In the genomic region with DNA sequence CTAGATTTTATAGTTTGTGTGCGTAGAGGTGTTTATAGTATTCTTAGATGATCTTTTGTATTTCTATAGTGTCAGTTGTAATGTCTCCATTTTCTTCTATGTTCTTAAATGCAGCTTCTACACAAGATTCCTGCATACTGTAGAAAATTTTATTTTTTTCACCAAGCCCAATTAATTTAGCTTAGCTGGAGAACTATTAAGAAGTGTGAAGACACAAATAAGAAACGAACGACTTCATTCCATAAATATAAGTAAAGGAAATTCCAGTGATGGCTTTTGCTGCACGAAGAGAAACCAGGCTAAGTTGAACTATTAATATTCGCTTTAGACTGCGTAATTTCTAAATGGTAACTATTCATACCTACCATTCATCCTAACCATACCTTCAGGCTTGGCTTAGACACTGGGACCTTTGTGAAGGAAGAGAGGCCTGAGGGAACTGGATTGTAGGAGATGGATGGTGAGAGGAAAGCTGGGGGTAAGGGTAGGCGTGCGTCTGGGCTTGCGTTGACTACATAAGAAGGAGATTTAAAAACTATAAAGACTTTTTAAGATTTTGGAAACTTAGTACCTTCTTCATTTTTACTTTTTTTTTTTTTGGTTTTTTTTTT, we compare ENCODE assay signal across 24 cellular contexts. TPM values are rescaled to one million over a fixed set of nuclear protein-coding genes. Genes with fewer than 3 reads are reported as not detected.
DNase-seq lines count a peak whose midpoint lies in the region; ATAC-seq, FAIRE-seq and TF ChIP-seq lines count a peak whose summit lies in the region.
"Had no signal": no experiment of that assay in that cellular context is flagged by ENCODE, and none has a peak within 500 bp of the region (broad histone marks: within the 10 kb centered on the region; RNA-seq: fewer than 3 reads in every experiment).

No MANE protein-coding gene starts in this region.

- TF ChIP-seq CTCF in A549 (IDR thresholded peaks at IDR 0.05) (no peak), endothelial cell of umbilical vein (IDR thresholded peaks at IDR 0.05; ENCODE audit: extremely low read depth in 1 of 2, insufficient read depth in 1 of 2, low read depth in 1 of 2, low read length in 2 of 2) (no peak)

- WGBS in A549 (ENCODE audit: missing lambda C conversion rate), result 70% methylated on average over 9 of the region's 9 CpGs

- CTCF ChIA-PET in A549 (lab: Yijun Ruan, JAX) (interaction anchor here (0.6 to 1.5 kb wide), 4 partner anchors 9 to 118 kb away, joined by 3 to 7 read pairs (median 4); no protein-coding TSS in a partner anchor), endothelial cell of umbilical vein (lab: Charles Lee) (interaction anchor here (0.9 to 1.7 kb wide), 9 partner anchors 9 to 155 kb away, joined by 3 to 20 read pairs (median 5); a partner anchor contains a TSS)

- intact Hi-C loops in endothelial cell of umbilical vein (cut with micrococcal nuclease), result no loop called here

- H3K36me3 ChIP-seq in endothelial cell of umbilical vein (ENCODE audit: control insufficient read depth in 2 of 2, extremely low read depth in 1 of 2, insufficient read depth in 2 of 2, low read length in 2 of 2), result no peaks in the 10 kb centered on the region
- H3K36me3 ChIP-seq: BLaER1 treated with 17β-estradiol and CSF1 and Interleukin-3, amounts not matched to agents 10 nM and 100 nM had no signal

- H3K27me3 Mint-ChIP-seq in activated T-helper 17 cell treated with anti-CD3 and anti-CD28 coated beads, Interleukin-2, amount 50 U/mL, for 72 hours, result peaks cover 3% of the 10 kb centered on the region

- no peak overlapping the region for H3K9ac ChIP-seq in endothelial cell of umbilical vein (replicated peaks; ENCODE audit: extremely low read depth, insufficient read depth, low read length)
- H3K9ac ChIP-seq: BLaER1 treated with 17β-estradiol and CSF1 and Interleukin-3, amounts not matched to agents 10 nM and 100 nM had no signal

- H2AFZ ChIP-seq in endothelial cell of umbilical vein (ENCODE audit: low read depth, low read length), result no peak overlapping the region

- H3K9me1 ChIP-seq in endothelial cell of umbilical vein (replicated peaks; ENCODE audit: control insufficient read depth, extremely low read depth, insufficient read depth, low read length), result no peaks in the 10 kb centered on the region

- H3K9me3 ChIP-seq in A549, result peaks cover 7% of the 10 kb centered on the region; the same call in 1 of the 3 replicates
- no peaks in the 10 kb centered on the region for H3K9me3 ChIP-seq in endothelial cell of umbilical vein (replicated peaks; ENCODE audit: control insufficient read depth, insufficient read depth, low read length)
- H3K9me3 ChIP-seq: BLaER1 treated with 17β-estradiol and CSF1 and Interleukin-3, amounts not matched to agents 10 nM and 100 nM had no signal

- TF ChIP-seq POLR2A in A549 (IDR thresholded peaks at IDR 0.05; ENCODE audit: low read length) (no peak), endothelial cell of umbilical vein (IDR thresholded peaks at IDR 0.05; ENCODE audit: low read depth, low read length) (no peak)

- in situ Hi-C loops in SK-MEL-5 (cut with HindIII; ENCODE audit: low pct_unique_long_range_greater_than_20kb, low sequenced_read_pairs), result loop anchor here (25.0 kb wide), 1 partner anchor 94 kb away; a partner anchor contains a TSS

- no peaks in the 10 kb centered on the region for H3K9me3 Mint-ChIP-seq in activated T-helper 17 cell treated with anti-CD3 and anti-CD28 coated beads, Interleukin-2, amount 50 U/mL, for 72 hours
- H3K9me3 Mint-ChIP-seq: CD4-positive, alpha-beta T cell; CD8-positive, alpha-beta T cell had no signal

- no peaks in the 10 kb centered on the region for H3K79me2 ChIP-seq in endothelial cell of umbilical vein (ENCODE audit: control insufficient read depth, insufficient read depth, low read length)

- DNase-seq in A549 (ENCODE audit: low read depth in 1 of 2, low spot score in 1 of 2) (no peak), SK-MEL-5 (ENCODE audit: low read depth, low spot score) (peak; percentile 61), endothelial cell of umbilical vein (ENCODE audit: low read depth, low spot score) (peak; percentile 56), A172 (ENCODE audit: low spot score) (no peak)
- DNase-seq: AML-193; CD4-positive, alpha-beta T cell; CD8-positive, alpha-beta T cell; COR-L47; DMS 273 treated with DMSO at 0.1 percent for 48 hours; DMS153; DMS53; DMS79; DND-41; EL; GDM1 had no signal

- no peak for ATAC-seq in A549
- no peak for ATAC-seq in activated T-helper 17 cell treated with anti-CD3 and anti-CD28 coated beads, Interleukin-2, amount 50 U/mL, for 72 hours (replicated peaks)
- ATAC-seq: CD8-positive, alpha-beta T cell; GM12878 had no signal

- POLR2A ChIA-PET in A549 (lab: Yijun Ruan, JAX) (no interaction called here), endothelial cell of umbilical vein (lab: Charles Lee) (interaction anchor here (0.7 to 1.1 kb wide), 4 partner anchors 9 to 23 kb away, joined by 3 to 6 read pairs (median 4); no protein-coding TSS in a partner anchor)

- dilution Hi-C loops in endothelial cell of umbilical vein (cut with MboI; ENCODE audit: extremely low pct_ligation_motif_present, low sequenced_read_pairs), result no loop called here

- no peaks in the 10 kb centered on the region for H3K4me1 Mint-ChIP-seq in activated T-helper 17 cell treated with anti-CD3 and anti-CD28 coated beads, Interleukin-2, amount 50 U/mL, for 72 hours
- H3K4me1 Mint-ChIP-seq: B cell had no signal

- H3K27me3 ChIP-seq in endothelial cell of umbilical vein (ENCODE audit: control insufficient read depth in 2 of 2, insufficient read depth in 2 of 2, low read length in 2 of 2), result peaks cover 4 to 11% of the 10 kb centered on the region in 2 experiments
- H3K27me3 ChIP-seq: BLaER1 treated with 17β-estradiol and CSF1 and Interleukin-3, amounts not matched to agents 10 nM and 100 nM had no signal

- no peaks in the 10 kb centered on the region for H3K36me3 Mint-ChIP-seq in activated T-helper 17 cell treated with anti-CD3 and anti-CD28 coated beads, Interleukin-2, amount 50 U/mL, for 72 hours (ENCODE audit: low read depth)
- H3K36me3 Mint-ChIP-seq: CD8-positive, alpha-beta T cell had no signal

- no TSS peak for BruUV-seq in endothelial cell of umbilical vein (replicated peaks; lab: Mats Ljungman, UMichigan)

- H3K4me2 ChIP-seq in A549, result no peak overlapping the region
- H3K4me2 ChIP-seq in endothelial cell of umbilical vein (ENCODE audit: insufficient read depth, low read length), result peak overlapping the region; percentile 24
- H3K4me2 ChIP-seq: BLaER1 treated with 17β-estradiol and CSF1 and Interleukin-3, amounts not matched to agents 10 nM and 100 nM had no signal

- TF ChIP-seq EP300 in A549 (IDR thresholded peaks at IDR 0.05), result no peak

- H3K4me1 ChIP-seq in A549 (no peaks in the 10 kb centered on the region), endothelial cell of umbilical vein (ENCODE audit: control insufficient read depth, extremely low read depth, insufficient read depth, low read length) (peaks cover 11% of the 10 kb centered on the region)
- H3K4me1 ChIP-seq: BLaER1 treated with 17β-estradiol and CSF1 and Interleukin-3, amounts not matched to agents 10 nM and 100 nM had no signal

- no peaks in the 10 kb centered on the region for H4K20me1 ChIP-seq in endothelial cell of umbilical vein (replicated peaks; ENCODE audit: control insufficient read depth, extremely low read depth, insufficient read depth, low read length)
- H4K20me1 ChIP-seq: BLaER1 treated with 17β-estradiol and CSF1 and Interleukin-3, amounts not matched to agents 10 nM and 100 nM had no signal

- H3K4me3 ChIP-seq in A549, result no peak overlapping the region
- H3K4me3 ChIP-seq in endothelial cell of umbilical vein (replicated peaks in 1 of 3; ENCODE audit: insufficient read depth in 1 of 3, low read depth in 1 of 3, low read length in 3 of 3), result no peak overlapping the region
- H3K4me3 ChIP-seq: BLaER1 treated with 17β-estradiol and CSF1 and Interleukin-3, amounts not matched to agents 10 nM and 100 nM; GM12878 had no signal

- H3K27ac ChIP-seq in A549 (no peak overlapping the region), endothelial cell of umbilical vein (ENCODE audit: insufficient read depth, low read depth, low read length) (no peak overlapping the region)
- H3K27ac ChIP-seq: 22Rv1; BLaER1 treated with 17β-estradiol and CSF1 and Interleukin-3, amounts not matched to agents 10 nM and 100 nM; C4-2B had no signal

- no peak for TF ChIP-seq RAD21 in A549 (conservative IDR thresholded peaks at IDR 0.05 in 1 of 2, IDR thresholded peaks at IDR 0.05 in 1 of 2)

- no peak overlapping the region for H3K27ac Mint-ChIP-seq in activated T-helper 17 cell treated with anti-CD3 and anti-CD28 coated beads, Interleukin-2, amount 50 U/mL, for 72 hours
- H3K27ac Mint-ChIP-seq: B cell; CD4-positive, alpha-beta T cell; CD8-positive, alpha-beta T cell had no signal

- H3K4me3 Mint-ChIP-seq in activated T-helper 17 cell treated with anti-CD3 and anti-CD28 coated beads, Interleukin-2, amount 50 U/mL, for 72 hours, result no peak overlapping the region
- H3K4me3 Mint-ChIP-seq: B cell; CD4-positive, alpha-beta T cell; CD8-positive, alpha-beta T cell had no signal

- FAIRE-seq in A549 (lab: Jason Lieb, UNC) (no peak), endothelial cell of umbilical vein (lab: Jason Lieb, UNC) (no peak)
- FAIRE-seq: GM12878, GM12892, GM18507 had no signal

RNA-seq across cellular contexts. Expression of a gene that starts 15.9 kb away (rescaled TPM):
- polyA plus RNA-seq in A549 (2011; rRNA removed) (0.25 and 0.27 TPM in 2 replicates), A549 (2017; fragmentation: RNase III; extraction: RNeasy Plus Mini Kit Qiagen cat#74134 plus additional on column Dnase treatment) (0.03 TPM in 1 of 3 replicates, not detected in the others), endothelial cell of umbilical vein (not detected in 2 replicates)
- 0.03 TPM in 1 of 2 replicates, not detected in the other for polyA plus RNA-seq in A549 (2012; cell fraction: cytosol; rRNA removed)
- polyA plus RNA-seq in A549 (2012; cell fraction: nucleus; rRNA removed), result 0.20 TPM in 1 of 2 replicates, not detected in the other
- 0.10 and 0.12 TPM in 2 replicates for polyA minus RNA-seq in A549 (2011; rRNA and poly(A)+ RNA removed)
- 0.13 and 0.16 TPM in 2 replicates for total RNA-seq in SK-MEL-5 (2014; rRNA removed; shearing (Covaris generic))
- 0.83 and 0.98 TPM in 2 replicates for polyA plus RNA-seq in SK-MEL-5 (2015; cell fraction: cytosol; rRNA removed)
- polyA plus RNA-seq in SK-MEL-5 (2015; cell fraction: nucleus; rRNA removed), result 0.62 and 0.68 TPM in 2 replicates
- not detected in 2 replicates for total RNA-seq in endothelial cell of umbilical vein
- 0.01 TPM in 1 of 2 replicates, not detected in the other for polyA plus RNA-seq in endothelial cell of umbilical vein (2011; cell fraction: cytosol; rRNA removed)
- polyA plus RNA-seq in endothelial cell of umbilical vein (2011; cell fraction: nucleus; rRNA removed), result not detected in 2 replicates
- 0.04 TPM in 1 of 2 replicates, not detected in the other for polyA plus RNA-seq in endothelial cell of umbilical vein (2012)
- not detected in 2 replicates for polyA minus RNA-seq in endothelial cell of umbilical vein
- polyA minus RNA-seq in endothelial cell of umbilical vein (2011; cell fraction: cytosol; rRNA and poly(A)+ RNA removed), result not detected
- polyA minus RNA-seq in endothelial cell of umbilical vein (2011; cell fraction: nucleus; rRNA and poly(A)+ RNA removed), result not detected in 2 replicates
- total RNA-seq in A172 (2014; rRNA removed; shearing (Covaris generic)), result not detected in 2 replicates
- 1 to 10 TPM in 1 of 2 donors, under 1 TPM in 1; 0.56 to 7.8 TPM for total RNA-seq in activated T-helper 17 cell treated with anti-CD3 and anti-CD28 coated beads, Interleukin-2, amount 50 U/mL, for 72 hours
- polyA plus RNA-seq: BJ had no signal

RNA-seq across cellular contexts. Expression of a gene that starts 25.1 kb away (rescaled TPM):
- polyA plus RNA-seq in A549 (2011; rRNA removed) (136 and 153 TPM in 2 replicates), A549 (2017; fragmentation: RNase III; extraction: RNeasy Plus Mini Kit Qiagen cat#74134 plus additional on column Dnase treatment) (92.1 to 93.6 TPM (median 92.5 TPM) in 3 replicates), endothelial cell of umbilical vein (114 and 131 TPM in 2 replicates)
- polyA plus RNA-seq in A549 (2012; cell fraction: cytosol; rRNA removed), result 84.7 and 92.2 TPM in 2 replicates
- polyA plus RNA-seq in A549 (2012; cell fraction: nucleus; rRNA removed), result 151 and 158 TPM in 2 replicates
- 89.7 and 105 TPM in 2 replicates for polyA minus RNA-seq in A549 (2011; rRNA and poly(A)+ RNA removed)
- total RNA-seq in SK-MEL-5 (2014; rRNA removed; shearing (Covaris generic)), result 96.2 and 107 TPM in 2 replicates
- polyA plus RNA-seq in SK-MEL-5 (2015; cell fraction: cytosol; rRNA removed), result 137 and 185 TPM in 2 replicates
- 311 and 340 TPM in 2 replicates for polyA plus RNA-seq in SK-MEL-5 (2015; cell fraction: nucleus; rRNA removed)
- 187 and 197 TPM in 2 replicates for total RNA-seq in endothelial cell of umbilical vein
- 127 and 138 TPM in 2 replicates for polyA plus RNA-seq in endothelial cell of umbilical vein (2011; cell fraction: cytosol; rRNA removed)
- polyA plus RNA-seq in endothelial cell of umbilical vein (2011; cell fraction: nucleus; rRNA removed), result 486 and 501 TPM in 2 replicates
- polyA plus RNA-seq in endothelial cell of umbilical vein (2012), result 101 and 133 TPM in 2 replicates
- polyA minus RNA-seq in endothelial cell of umbilical vein, result 110 and 118 TPM in 2 replicates
- polyA minus RNA-seq in endothelial cell of umbilical vein (2011; cell fraction: cytosol; rRNA and poly(A)+ RNA removed), result 64.9 TPM
- polyA minus RNA-seq in endothelial cell of umbilical vein (2011; cell fraction: nucleus; rRNA and poly(A)+ RNA removed), result 159 and 195 TPM in 2 replicates
- 73.9 and 106 TPM in 2 replicates for total RNA-seq in A172 (2014; rRNA removed; shearing (Covaris generic))
- 100 to 1,000 TPM; 229 to 281 TPM for total RNA-seq in activated T-helper 17 cell treated with anti-CD3 and anti-CD28 coated beads, Interleukin-2, amount 50 U/mL, for 72 hours

RNA-seq across cellular contexts. Expression of a gene that starts 40.6 kb away (rescaled TPM):
- polyA plus RNA-seq in A549 (2011; rRNA removed) (5.6 and 7.0 TPM in 2 replicates), A549 (2017; fragmentation: RNase III; extraction: RNeasy Plus Mini Kit Qiagen cat#74134 plus additional on column Dnase treatment) (2.5 to 2.8 TPM (median 2.5 TPM) in 3 replicates), endothelial cell of umbilical vein (7.7 and 10.9 TPM in 2 replicates)
- polyA plus RNA-seq in A549 (2012; cell fraction: cytosol; rRNA removed), result 2.7 and 3.4 TPM in 2 replicates
- 4.2 and 7.4 TPM in 2 replicates for polyA plus RNA-seq in A549 (2012; cell fraction: nucleus; rRNA removed)
- 4.2 and 5.5 TPM in 2 replicates for polyA minus RNA-seq in A549 (2011; rRNA and poly(A)+ RNA removed)
- total RNA-seq in SK-MEL-5 (2014; rRNA removed; shearing (Covaris generic)), result 34.0 and 35.3 TPM in 2 replicates
- polyA plus RNA-seq in SK-MEL-5 (2015; cell fraction: cytosol; rRNA removed), result 45.1 and 49.9 TPM in 2 replicates
- 12.0 and 29.2 TPM in 2 replicates for polyA plus RNA-seq in SK-MEL-5 (2015; cell fraction: nucleus; rRNA removed)
- total RNA-seq in endothelial cell of umbilical vein, result 0.53 and 1.2 TPM in 2 replicates
- polyA plus RNA-seq in endothelial cell of umbilical vein (2011; cell fraction: cytosol; rRNA removed), result 3.0 and 3.7 TPM in 2 replicates
- 11.6 and 14.0 TPM in 2 replicates for polyA plus RNA-seq in endothelial cell of umbilical vein (2011; cell fraction: nucleus; rRNA removed)
- 0.84 and 1.6 TPM in 2 replicates for polyA plus RNA-seq in endothelial cell of umbilical vein (2012)
- polyA minus RNA-seq in endothelial cell of umbilical vein, result 5.4 and 5.5 TPM in 2 replicates
- 1.2 TPM for polyA minus RNA-seq in endothelial cell of umbilical vein (2011; cell fraction: cytosol; rRNA and poly(A)+ RNA removed)
- polyA minus RNA-seq in endothelial cell of umbilical vein (2011; cell fraction: nucleus; rRNA and poly(A)+ RNA removed), result 3.9 and 4.0 TPM in 2 replicates
- total RNA-seq in A172 (2014; rRNA removed; shearing (Covaris generic)), result 0.78 and 1.2 TPM in 2 replicates
- 10 to 100 TPM; 22.4 to 53.8 TPM for total RNA-seq in activated T-helper 17 cell treated with anti-CD3 and anti-CD28 coated beads, Interleukin-2, amount 50 U/mL, for 72 hours

RNA-seq across cellular contexts. Expression of a gene that starts 52.6 kb away (rescaled TPM):
- polyA plus RNA-seq in A549 (2011; rRNA removed) (14.3 and 21.6 TPM in 2 replicates), A549 (2017; fragmentation: RNase III; extraction: RNeasy Plus Mini Kit Qiagen cat#74134 plus additional on column Dnase treatment) (2.1 to 3.7 TPM (median 3.0 TPM) in 3 replicates), endothelial cell of umbilical vein (0.75 and 1.1 TPM in 2 replicates)
- 2.8 and 3.4 TPM in 2 replicates for polyA plus RNA-seq in A549 (2012; cell fraction: cytosol; rRNA removed)
- polyA plus RNA-seq in A549 (2012; cell fraction: nucleus; rRNA removed), result 2.4 and 2.6 TPM in 2 replicates
- 5.6 and 12.2 TPM in 2 replicates for polyA minus RNA-seq in A549 (2011; rRNA and poly(A)+ RNA removed)
- total RNA-seq in SK-MEL-5 (2014; rRNA removed; shearing (Covaris generic)), result 1.9 and 2.6 TPM in 2 replicates
- 5.0 and 8.1 TPM in 2 replicates for polyA plus RNA-seq in SK-MEL-5 (2015; cell fraction: cytosol; rRNA removed)
- polyA plus RNA-seq in SK-MEL-5 (2015; cell fraction: nucleus; rRNA removed), result 0.75 and 4.3 TPM in 2 replicates
- 0.39 TPM in 1 of 2 replicates, not detected in the other for total RNA-seq in endothelial cell of umbilical vein
- polyA plus RNA-seq in endothelial cell of umbilical vein (2011; cell fraction: cytosol; rRNA removed), result 0.71 and 0.87 TPM in 2 replicates
- 1.2 and 1.3 TPM in 2 replicates for polyA plus RNA-seq in endothelial cell of umbilical vein (2011; cell fraction: nucleus; rRNA removed)
- 0.16 and 0.27 TPM in 2 replicates for polyA plus RNA-seq in endothelial cell of umbilical vein (2012)
- 0.34 and 0.45 TPM in 2 replicates for polyA minus RNA-seq in endothelial cell of umbilical vein
- polyA minus RNA-seq in endothelial cell of umbilical vein (2011; cell fraction: cytosol; rRNA and poly(A)+ RNA removed), result not detected
- 0.72 TPM in 1 of 2 replicates, not detected in the other for polyA minus RNA-seq in endothelial cell of umbilical vein (2011; cell fraction: nucleus; rRNA and poly(A)+ RNA removed)
- not detected in 2 replicates for total RNA-seq in A172 (2014; rRNA removed; shearing (Covaris generic))
- 10 to 100 TPM in 1 of 2 donors, 1 to 10 TPM in 1; 2.7 to 17.7 TPM for total RNA-seq in activated T-helper 17 cell treated with anti-CD3 and anti-CD28 coated beads, Interleukin-2, amount 50 U/mL, for 72 hours
- polyA plus RNA-seq: BJ had no signal

Comparison
In these comparisons a context has a peak if more than half of its experiments do, and no peak if none do; other contexts are left out.
1. DNase-seq: peak in SK-MEL-5 (single experiment) and endothelial cell of umbilical vein (single experiment); none in A549 (0 of 2) and A172 (single experiment).
2. RNA of a gene that starts 40.6 kb away (total RNA-seq): 22.4 to 53.8 TPM in activated T-helper 17 cell treated with anti-CD3 and anti-CD28 coated beads, Interleukin-2, amount 50 U/mL, for 72 hours and 34.0 to 35.3 TPM in SK-MEL-5; 0.53 to 1.2 TPM in endothelial cell of umbilical vein and 0.78 to 1.2 TPM in A172; every median in the first group is over 10 times any median in the second.